In the genomic region with DNA sequence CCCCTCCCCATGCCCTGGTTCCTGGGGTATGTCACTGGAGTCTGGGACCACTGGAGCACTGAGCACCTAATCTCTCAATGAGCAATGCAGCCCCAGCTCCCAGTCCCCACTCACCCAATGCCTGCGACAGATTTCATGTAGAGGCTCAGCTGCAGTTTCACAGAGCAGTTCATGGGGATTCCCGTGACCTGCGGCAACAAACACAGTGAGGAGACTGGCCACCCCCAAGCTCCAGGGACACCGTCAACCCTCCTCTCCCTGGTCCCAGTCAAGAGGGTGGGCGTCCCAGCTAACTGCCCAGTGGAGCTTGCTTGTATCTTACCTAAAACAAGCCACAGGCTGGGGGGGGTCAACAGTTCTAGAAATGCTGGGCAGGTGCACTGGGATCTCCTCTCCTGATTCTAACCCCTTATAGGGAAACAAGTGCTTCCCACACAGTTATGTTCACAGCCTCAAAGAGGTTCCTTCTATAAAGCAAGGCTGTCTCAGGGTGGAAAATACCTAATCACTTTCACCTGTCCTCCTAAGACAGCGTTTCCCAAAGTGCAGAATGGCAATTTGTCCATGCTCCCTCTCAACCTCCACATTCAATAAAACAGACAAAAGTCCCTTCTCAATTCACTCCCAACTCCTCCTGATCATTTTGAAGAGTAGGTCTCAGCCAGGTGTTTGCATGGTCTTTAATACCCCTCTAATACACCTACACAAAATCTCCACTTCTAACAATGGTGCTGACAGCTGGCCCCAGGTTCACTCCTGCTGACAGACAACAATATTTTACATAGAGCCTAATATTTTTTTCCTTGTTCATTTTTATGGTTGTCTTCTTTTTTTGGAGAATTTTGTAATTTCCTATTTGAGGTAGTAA, we compare ENCODE assay signal across 15 cellular contexts.
DNase-seq lines count a peak whose midpoint lies in the region; ATAC-seq and TF ChIP-seq lines count a peak whose summit lies in the region.
"Had no signal": no experiment of that assay in that cellular context is flagged by ENCODE, and none has a peak within 500 bp of the region (broad histone marks: within the 10 kb centered on the region; RNA-seq: fewer than 3 reads in every experiment).

No MANE protein-coding gene starts in this region.

- CTCF ChIA-PET in CD4-positive, alpha-beta memory T cell (lab: Charles Lee; ENCODE audit: partially characterized antibody) = no interaction called here

- intact Hi-C loops in CD4-positive, alpha-beta memory T cell (cut with micrococcal nuclease) = no loop called here
- intact Hi-C loops in testis (cut with DNase I; ENCODE audit: low total_unique reads) = no loop called here

- ATAC-seq in GM18868 (IDR thresholded peaks at IDR 0.05; ENCODE audit: unreplicated experiment) (peak; percentile 87), GM21786 (IDR thresholded peaks at IDR 0.05; ENCODE audit: unreplicated experiment) (peak; percentile 80), HG03520 (IDR thresholded peaks at IDR 0.05; ENCODE audit: unreplicated experiment) (peak; percentile 54)

- H3K4me1 ChIP-seq in CD4-positive, alpha-beta memory T cell (ENCODE audit: insufficient read depth, low read length) = peaks cover 14% of the 10 kb centered on the region
- no peaks in the 10 kb centered on the region for H3K4me1 ChIP-seq in testis

- POLR2A ChIA-PET in CD4-positive, alpha-beta memory T cell (lab: Charles Lee; ENCODE audit: partially characterized antibody) = interaction anchor here (1.0 kb wide), 1 partner anchor 361 kb away, joined by 3 read pairs; no protein-coding TSS in a partner anchor

- no peak overlapping the region for H3K4me3 ChIP-seq in CD4-positive, alpha-beta memory T cell (ENCODE audit: low read length in 2 of 2)
- no peak overlapping the region for H3K4me3 ChIP-seq in testis

- no peaks in the 10 kb centered on the region for H3K9me3 ChIP-seq in CD4-positive, alpha-beta memory T cell (ENCODE audit: control insufficient read depth in 1 of 2, low read length in 2 of 2)
- no peaks in the 10 kb centered on the region for H3K9me3 ChIP-seq in testis

- no peaks in the 10 kb centered on the region for H3K27me3 Mint-ChIP-seq in CD4-positive, alpha-beta memory T cell
- H3K27me3 Mint-ChIP-seq: brain, memory B cell had no signal

- H3K36me3 ChIP-seq in CD4-positive, alpha-beta memory T cell (ENCODE audit: insufficient read depth, low read length) = no peaks in the 10 kb centered on the region
- no peaks in the 10 kb centered on the region for H3K36me3 ChIP-seq in testis (ENCODE audit: low read depth, missing control alignments)

- TF ChIP-seq CTCF in testis (IDR thresholded peaks at IDR 0.05) = no peak

- H3K9me3 Mint-ChIP-seq in CD4-positive, alpha-beta memory T cell = no peaks in the 10 kb centered on the region
- H3K9me3 Mint-ChIP-seq: activated T-cell treated with anti-CD3 and anti-CD28 coated beads, Interleukin-2, amount 50 U/mL, for 4 hours had no signal

- TF ChIP-seq POLR2A in testis (IDR thresholded peaks at IDR 0.05) = no peak

- no peaks in the 10 kb centered on the region for H3K36me3 Mint-ChIP-seq in CD4-positive, alpha-beta memory T cell

- peaks cover 8 to 25% (median 18%) of the 10 kb centered on the region in 4 donors for H3K4me1 Mint-ChIP-seq in CD4-positive, alpha-beta memory T cell

- 96 to 99% methylated on average over 3 to 6 of the region's 6 CpGs for WGBS in testis, 2 donors

- H3K27me3 ChIP-seq in CD4-positive, alpha-beta memory T cell (ENCODE audit: insufficient read depth, low read length) = no peaks in the 10 kb centered on the region
- no peaks in the 10 kb centered on the region for H3K27me3 ChIP-seq in testis

- H3K27ac Mint-ChIP-seq in CD4-positive, alpha-beta memory T cell = peak overlapping the region in 5 of 7 donors; percentile 5 to 87 (median 70)

- H3K4me3 Mint-ChIP-seq in CD4-positive, alpha-beta memory T cell = no peak overlapping the region
- H3K4me3 Mint-ChIP-seq: activated T-cell treated with anti-CD3 and anti-CD28 coated beads, Interleukin-2, amount 50 U/mL, for 4 hours; brain had no signal

- H3K27ac ChIP-seq in CD4-positive, alpha-beta memory T cell (ENCODE audit: low read depth, low read length) = no peak overlapping the region
- no peak overlapping the region for H3K27ac ChIP-seq in testis

- DNase-seq in CD4-positive, alpha-beta memory T cell = no peak
- no peak for DNase-seq in activated effector memory CD4-positive, alpha-beta T cell treated with anti-CD3 and anti-CD28 coated beads, Interleukin-2, amount 50 U/mL, for 16 hours
- DNase-seq in NCI-H1694 treated with DMSO at 0.1 percent for 48 hours (lab: John Stamatoyannopoulos, UW) (no peak), testis (no peak)
- no peak for DNase-seq in stimulated activated CD4-positive, alpha-beta T cell treated with anti-CD3 and anti-CD28 coated beads, Interleukin-4, amount 100 ng/mL, for 24 hours
- DNase-seq: activated T-cell treated with anti-CD3 and anti-CD28 coated beads, Interleukin-2, amount 50 U/mL, for 4 hours; GDM1; hypothalamus; NCI-H2029 treated with DMSO at 0.1 percent for 48 hours; RPMI8226 had no signal
